ENCODE assay signal across 14 cellular contexts in the genomic region with DNA sequence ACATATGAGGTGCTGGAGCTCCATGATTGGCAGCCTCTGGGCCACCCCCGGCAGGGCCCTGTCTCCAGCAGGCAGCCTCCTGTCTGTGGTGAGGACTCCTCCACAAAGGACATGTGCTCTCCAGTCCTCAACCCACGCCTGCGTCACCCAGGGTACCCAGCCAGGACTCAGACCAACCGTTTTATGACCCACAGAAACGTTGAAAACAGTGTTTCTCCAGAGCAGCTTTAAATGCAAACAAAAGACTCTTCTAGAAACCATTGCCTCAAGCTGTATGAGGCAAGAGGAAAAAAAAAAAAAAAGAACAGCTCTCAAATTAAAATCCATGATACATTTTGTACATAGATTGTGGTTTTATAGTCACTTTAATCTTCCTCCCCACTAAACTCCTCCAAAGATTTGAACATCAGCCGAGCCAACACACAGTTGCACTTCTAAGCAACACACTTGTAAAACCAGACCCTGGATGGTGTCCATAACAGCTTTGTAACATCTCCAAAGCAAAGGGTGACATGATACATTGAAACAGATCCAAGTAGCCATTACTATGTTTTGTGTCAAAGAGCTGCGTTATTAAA.
DNase-seq lines count a peak whose midpoint lies in the region; ATAC-seq and TF ChIP-seq lines count a peak whose summit lies in the region.
"Had no signal": no experiment of that assay in that cellular context is flagged by ENCODE, and none has a peak within 500 bp of the region (broad histone marks: within the 10 kb centered on the region; RNA-seq: fewer than 3 reads in every experiment).

No MANE protein-coding gene starts in this region.

- H3K4me1 ChIP-seq in PC-3 (ENCODE audit: insufficient read depth, low read length) (no peaks in the 10 kb centered on the region), muscle layer of colon (ENCODE audit: insufficient read depth, low read length) (peaks cover 37% of the 10 kb centered on the region), transverse colon (peaks cover 7 to 14% (median 12%) of the 10 kb centered on the region in 4 donors)

- no peaks in the 10 kb centered on the region for H3K36me3 Mint-ChIP-seq in progenitor cell of endocrine pancreas (ENCODE audit: insufficient read depth)
- H3K36me3 Mint-ChIP-seq: natural killer cell had no signal

- H3K27me3 ChIP-seq in PC-3 (ENCODE audit: low read length) (no peaks in the 10 kb centered on the region), muscle layer of colon (ENCODE audit: control insufficient read depth in 1 of 2, insufficient read depth in 2 of 2, low read length in 2 of 2) (no peaks in the 10 kb centered on the region), transverse colon (no peaks in the 10 kb centered on the region)
- H3K27me3 ChIP-seq: ascending aorta had no signal

- TF ChIP-seq EP300 in transverse colon (IDR thresholded peaks at IDR 0.05; ENCODE audit: low read depth), result peak; percentile 45

- H3K4me2 ChIP-seq in PC-3 (ENCODE audit: low read length), result no peak overlapping the region

- H2AFZ ChIP-seq in PC-3 (ENCODE audit: low read length), result no peak overlapping the region

- H3K4me3 Mint-ChIP-seq in progenitor cell of endocrine pancreas (ENCODE audit: low read depth), result no peak overlapping the region
- H3K4me3 Mint-ChIP-seq: natural killer cell had no signal

- no peaks in the 10 kb centered on the region for H4K20me1 ChIP-seq in PC-3 (ENCODE audit: low read length)

- ATAC-seq in PC-3, result no peak
- ATAC-seq: natural killer cell had no signal

- no TSS peak for BruUV-seq in PC-3 (replicated peaks; lab: Mats Ljungman, UMichigan)

- peaks cover 5% of the 10 kb centered on the region for H3K27me3 Mint-ChIP-seq in progenitor cell of endocrine pancreas

- CTCF ChIA-PET in PC-3 (lab: Charles Lee), result no interaction called here

- no peaks in the 10 kb centered on the region for H3K79me2 ChIP-seq in PC-3 (ENCODE audit: low read length)

- H3K4me3 ChIP-seq in PC-3 (ENCODE audit: low read length) (no peak overlapping the region), muscle layer of colon (ENCODE audit: low read depth in 1 of 2, low read length in 2 of 2) (no peak overlapping the region), transverse colon (no peak overlapping the region)
- H3K4me3 ChIP-seq: ascending aorta had no signal

- TF ChIP-seq POLR2A in transverse colon (IDR thresholded peaks at IDR 0.05), result no peak

- H3K4me1 Mint-ChIP-seq in progenitor cell of endocrine pancreas (ENCODE audit: low read depth), result peaks cover 2% of the 10 kb centered on the region
- H3K4me1 Mint-ChIP-seq: natural killer cell had no signal

- no peak overlapping the region for H3K27ac Mint-ChIP-seq in progenitor cell of endocrine pancreas
- H3K27ac Mint-ChIP-seq: natural killer cell had no signal

- H3K9me3 Mint-ChIP-seq in progenitor cell of endocrine pancreas (ENCODE audit: low read depth), result no peaks in the 10 kb centered on the region
- H3K9me3 Mint-ChIP-seq: natural killer cell had no signal

- H3K9me2 ChIP-seq in PC-3 (replicated peaks; ENCODE audit: low read length), result no peaks in the 10 kb centered on the region

- intact Hi-C loops in PC-3 (cut with micrococcal nuclease) (no loop called here), transverse colon (cut with DNase I; ENCODE audit: low total_unique reads) (no loop called here)

- H3K27ac ChIP-seq in PC-3 (ENCODE audit: low read length) (no peak overlapping the region), muscle layer of colon (ENCODE audit: low read depth, low read length) (peak overlapping the region; percentile 91), transverse colon (peak overlapping the region; percentile 69 to 86 (median 78))

- no peak for TF ChIP-seq CTCF in PC-3 (conservative IDR thresholded peaks at IDR 0.05; ENCODE audit: low read depth, low read length)
- TF ChIP-seq CTCF in transverse colon (IDR thresholded peaks at IDR 0.05), result no peak
- TF ChIP-seq CTCF in progenitor cell of endocrine pancreas (IDR thresholded peaks at IDR 0.05; ENCODE audit: unreplicated experiment), result no peak

- no peaks in the 10 kb centered on the region for H3F3A ChIP-seq in PC-3 (ENCODE audit: low read length, unreplicated experiment)

- POLR2A ChIA-PET in PC-3 (lab: Charles Lee; ENCODE audit: unreplicated experiment), result no interaction called here

- no peak overlapping the region for H3K9ac ChIP-seq in PC-3 (ENCODE audit: low read length)
- no peak overlapping the region for H3K9ac ChIP-seq in muscle layer of colon (ENCODE audit: low read length)

- H3K9me3 ChIP-seq in PC-3 (ENCODE audit: low read length), result no peaks in the 10 kb centered on the region
- H3K9me3 ChIP-seq in muscle layer of colon (ENCODE audit: low read length), result no peaks in the 10 kb centered on the region
- no peaks in the 10 kb centered on the region for H3K9me3 ChIP-seq in transverse colon
- H3K9me3 ChIP-seq: ascending aorta had no signal

- peak; percentile 5 for DNase-seq in PC-3
- DNase-seq in fibroblast of peridontal ligament (ENCODE audit: extremely low read depth), result peak; percentile 80
- peak; percentile 47 for DNase-seq in transverse colon
- DNase-seq in central memory CD4-positive, alpha-beta T cell, result no peak
- no peak for DNase-seq in T-helper 9 cell
- DNase-seq in progenitor cell of endocrine pancreas (ENCODE audit: low spot score, unreplicated experiment), result no peak
- DNase-seq: activated T-cell treated with anti-CD3 and anti-CD28 coated beads for 4 hours, COR-L47, natural killer cell, NCI-H1092 treated with DMSO at 0.1 percent for 48 hours, NCI-H526 treated with DMSO at 0.1 percent for 48 hours, SHP77 treated with DMSO at 0.1 percent for 48 hours had no signal

- in situ Hi-C loops in transverse colon (cut with MboI; ENCODE audit: low pct_ligation_motif_present in 1 of 4, low pct_unique_long_range_greater_than_20kb in 1 of 4, low sequenced_read_pairs in 3 of 4), result no loop called here

- WGBS in transverse colon (ENCODE audit: low coverage in 1 of 2), 2 donors, result 29 to 57% methylated on average over 3 to 7 of the region's 7 CpGs

- H3K36me3 ChIP-seq in PC-3 (ENCODE audit: low read depth, low read length), result no peaks in the 10 kb centered on the region
- no peaks in the 10 kb centered on the region for H3K36me3 ChIP-seq in muscle layer of colon (ENCODE audit: insufficient read depth, low read length)
- no peaks in the 10 kb centered on the region for H3K36me3 ChIP-seq in transverse colon
- H3K36me3 ChIP-seq: ascending aorta had no signal

Comparison
In these comparisons a context has a peak if more than half of its experiments do, and no peak if none do; other contexts are left out.
1. DNase-seq: peak in PC-3 (single experiment), fibroblast of peridontal ligament (single experiment) and transverse colon (single experiment); none in central memory CD4-positive, alpha-beta T cell (single experiment), T-helper 9 cell (single experiment) and progenitor cell of endocrine pancreas (single experiment).